19 cellular contexts compared by ENCODE assay signal in genomic region chr14:66045572-66046021, GRCh38.
A peak's percentile ranks its signal among the peaks of the same experiment; 100 is the strongest.
DNase-seq lines count a peak whose midpoint lies in the region; ATAC-seq and TF ChIP-seq lines count a peak whose summit lies in the region.
"Had no signal": no experiment of that assay in that cellular context is flagged by ENCODE, and none has a peak within 500 bp of the region (broad histone marks: within the 10 kb centered on the region; RNA-seq: fewer than 3 reads in every experiment).

No MANE protein-coding gene starts in this region.

- H3K36me3 Mint-ChIP-seq in GM23338 (ENCODE audit: low read depth) = no peaks in the 10 kb centered on the region
- H3K36me3 Mint-ChIP-seq in activated T-cell treated with anti-CD3 and anti-CD28 coated beads, Interleukin-2, amount 50 U/mL, for 4 hours (ENCODE audit: insufficient read depth) = no peaks in the 10 kb centered on the region
- peaks cover 4% of the 10 kb centered on the region for H3K36me3 Mint-ChIP-seq in T-cell
- H3K36me3 Mint-ChIP-seq in chondrocyte (ENCODE audit: low read depth) = no peaks in the 10 kb centered on the region

- H3K4me3 ChIP-seq in GM23338 (no peak overlapping the region), PC-3 (ENCODE audit: low read length) (no peak overlapping the region), fibroblast of villous mesenchyme (ENCODE audit: low read depth, low read length) (no peak overlapping the region), trophoblast cell (ENCODE audit: low read depth, low read length) (no peak overlapping the region)
- H3K4me3 ChIP-seq: breast epithelium, PC-9, prostate gland had no signal

- POLR2A ChIA-PET in PC-3 (lab: Charles Lee; ENCODE audit: unreplicated experiment) = interaction anchor here (0.5 kb wide), 1 partner anchor 85 kb away, joined by 4 read pairs; no protein-coding TSS in a partner anchor
- POLR2A ChIA-PET in T-cell (lab: Charles Lee) = interaction anchor here in 1 of 2 donors (0.7 kb wide), 1 partner anchor 474 kb away, joined by 3 read pairs; no protein-coding TSS in a partner anchor

- ATAC-seq in GM23338 (no peak), PC-3 (no peak), T-cell (replicated peaks in 1 of 4) (no peak)
- ATAC-seq in activated T-cell treated with anti-CD3 and anti-CD28 coated beads, Interleukin-2, amount 50 U/mL, for 4 hours = no peak
- ATAC-seq: HepG2; stimulated activated naive CD8-positive, alpha-beta T cell treated with anti-CD3 and anti-CD28 coated beads, Interleukin-15, amount 100 ng/mL, for 72 hours had no signal

- H3K18ac ChIP-seq in trophoblast cell (ENCODE audit: low read length) = no peak overlapping the region

- no peak overlapping the region for H2BK12ac ChIP-seq in trophoblast cell (ENCODE audit: low read length)

- H3K4me3 Mint-ChIP-seq in GM23338 = no peak overlapping the region
- H3K4me3 Mint-ChIP-seq in activated T-cell treated with anti-CD3 and anti-CD28 coated beads, Interleukin-2, amount 50 U/mL, for 4 hours = no peak overlapping the region
- H3K4me3 Mint-ChIP-seq in T-cell = no peak overlapping the region
- no peak overlapping the region for H3K4me3 Mint-ChIP-seq in chondrocyte (ENCODE audit: unreplicated experiment)
- H3K4me3 Mint-ChIP-seq: stimulated activated naive CD8-positive, alpha-beta T cell treated with anti-CD3 and anti-CD28 coated beads, Interleukin-15, amount 100 ng/mL, for 72 hours had no signal

- H3K9ac ChIP-seq in PC-3 (ENCODE audit: low read length) (no peak overlapping the region), trophoblast cell (ENCODE audit: low read length) (no peak overlapping the region)

- H2AK5ac ChIP-seq in trophoblast cell (ENCODE audit: low read length) = no peak overlapping the region

- H4K8ac ChIP-seq in trophoblast cell (ENCODE audit: low read depth, low read length) = no peak overlapping the region

- H3K4me1 Mint-ChIP-seq in GM23338 (peaks cover 5% of the 10 kb centered on the region), T-cell (peaks cover 0 to 6% (median 0%) of the 10 kb centered on the region in 3 donors), chondrocyte (ENCODE audit: low read depth) (no peaks in the 10 kb centered on the region)
- no peaks in the 10 kb centered on the region for H3K4me1 Mint-ChIP-seq in activated T-cell treated with anti-CD3 and anti-CD28 coated beads, Interleukin-2, amount 50 U/mL, for 4 hours (ENCODE audit: low read depth)
- H3K4me1 Mint-ChIP-seq: stimulated activated naive CD8-positive, alpha-beta T cell treated with anti-CD3 and anti-CD28 coated beads, Interleukin-15, amount 100 ng/mL, for 72 hours had no signal

- H3K27ac ChIP-seq in GM23338 (ENCODE audit: low read depth) (no peak overlapping the region), PC-3 (ENCODE audit: low read length) (no peak overlapping the region), trophoblast cell (ENCODE audit: low read depth, low read length) (no peak overlapping the region)
- H3K27ac ChIP-seq: breast epithelium, C4-2B, PC-9, prostate gland had no signal

- H3K27ac Mint-ChIP-seq in GM23338 (no peak overlapping the region), T-cell (no peak overlapping the region), chondrocyte (ENCODE audit: unreplicated experiment) (no peak overlapping the region)
- H3K27ac Mint-ChIP-seq: activated T-helper 2 cell treated with anti-CD3 and anti-CD28 coated beads, Interferon-gamma antibody, Interleukin-2, Interleukin-4, amounts not matched to agents 10 μg/mL and 5 μg/mL and 100 μg/mL, durations not matched to agents 14 hours and 24 hours and 36 hours; stimulated activated naive CD8-positive, alpha-beta T cell treated with anti-CD3 and anti-CD28 coated beads, Interleukin-15, amount 100 ng/mL, for 72 hours had no signal

- DNase-seq in GM23338 (ENCODE audit: low spot score) (no peak), PC-3 (no peak), fibroblast of villous mesenchyme (ENCODE audit: low read depth) (peak; percentile 61), trophoblast cell (peak; percentile 19 to 63), T-cell (no peak), NCI-H1436 treated with DMSO at 0.1 percent for 48 hours (lab: John Stamatoyannopoulos, UW) (no peak), chondrocyte (ENCODE audit: low spot score) (no peak)
- no peak for DNase-seq in activated T-cell treated with anti-CD3 and anti-CD28 coated beads, Interleukin-2, amount 50 U/mL, for 4 hours
- DNase-seq: activated CD4-positive, alpha-beta T cell treated with anti-CD3 and anti-CD28 coated beads, Interleukin-2, amount 50 U/mL, for 1 hour; GF-D8; NCI-H1694; PC-9; stimulated activated CD4-positive, alpha-beta T cell treated with anti-CD3 and anti-CD28 coated beads, Interleukin-4, amount 100 ng/mL, for 4 hours; stimulated activated naive CD8-positive, alpha-beta T cell treated with anti-CD3 and anti-CD28 coated beads, Interleukin-15, amount 100 ng/mL, for 72 hours had no signal

- BruUV-seq in PC-3 (replicated peaks; lab: Mats Ljungman, UMichigan) = no TSS peak

- H3F3A ChIP-seq in GM23338 (replicated peaks; ENCODE audit: low read depth) (no peaks in the 10 kb centered on the region), PC-3 (ENCODE audit: low read length, unreplicated experiment) (no peaks in the 10 kb centered on the region)

- no peak overlapping the region for H4K12ac ChIP-seq in trophoblast cell (ENCODE audit: low read depth, low read length)

- H3K14ac ChIP-seq in trophoblast cell (ENCODE audit: low read length) = no peak overlapping the region

- no peaks in the 10 kb centered on the region for H4K20me1 ChIP-seq in GM23338 (replicated peaks; ENCODE audit: insufficient read depth)
- no peaks in the 10 kb centered on the region for H4K20me1 ChIP-seq in PC-3 (ENCODE audit: low read length)

- 0 out of 2 replicates have a peak, but pooled peaks cover 8% of the 10 kb centered on the region for H3K4me1 ChIP-seq in GM23338 (ENCODE audit: insufficient read depth)
- no peaks in the 10 kb centered on the region for H3K4me1 ChIP-seq in PC-3 (ENCODE audit: insufficient read depth, low read length)
- H3K4me1 ChIP-seq in trophoblast cell (ENCODE audit: control insufficient read depth in 1 of 2, insufficient read depth in 2 of 2, low read length in 2 of 2) = peaks cover 2 to 6% of the 10 kb centered on the region in 2 experiments
- H3K4me1 ChIP-seq: breast epithelium, prostate gland had no signal

- no peak overlapping the region for H3K23ac ChIP-seq in trophoblast cell (ENCODE audit: low read length)

- TF ChIP-seq CTCF in GM23338 (conservative IDR thresholded peaks at IDR 0.05; ENCODE audit: low read depth in 2 of 2) = no peak
- no peak for TF ChIP-seq CTCF in PC-3 (conservative IDR thresholded peaks at IDR 0.05; ENCODE audit: low read depth, low read length)
- TF ChIP-seq CTCF in fibroblast of villous mesenchyme (IDR thresholded peaks at IDR 0.05; ENCODE audit: insufficient read depth, low read depth, low read length) = no peak
- TF ChIP-seq CTCF in chondrocyte (IDR thresholded peaks at IDR 0.05) = no peak

- H4K91ac ChIP-seq in trophoblast cell (ENCODE audit: low read depth, low read length) = no peak overlapping the region

- H2AFZ ChIP-seq in GM23338 = peak overlapping the region; percentile 94
- 0 out of 2 replicates have a peak overlapping the region, but pooled peaks have one; percentile 23 for H2AFZ ChIP-seq in PC-3 (ENCODE audit: low read length)
- H2AFZ ChIP-seq in trophoblast cell (ENCODE audit: insufficient read depth, low read length, poor library complexity) = no peak overlapping the region
- H2AFZ ChIP-seq: PC-9 had no signal

- H3K4me2 ChIP-seq in GM23338 = no peak overlapping the region
- H3K4me2 ChIP-seq in PC-3 (ENCODE audit: low read length) = no peak overlapping the region
- no peak overlapping the region for H3K4me2 ChIP-seq in trophoblast cell (ENCODE audit: low read length)
- H3K4me2 ChIP-seq: PC-9 had no signal

- intact Hi-C loops in PC-3 (cut with micrococcal nuclease) = no loop called here

- no CpG with 5 or more reads among the region's 7 CpGs for WGBS in trophoblast cell (ENCODE audit: extremely low coverage, insufficient coverage, insufficient read length)

- no peak overlapping the region for H3K4ac ChIP-seq in trophoblast cell (ENCODE audit: low read depth, low read length)

- H3K36me3 ChIP-seq in GM23338 (ENCODE audit: insufficient read depth) (no peaks in the 10 kb centered on the region), PC-3 (ENCODE audit: low read depth, low read length) (no peaks in the 10 kb centered on the region), trophoblast cell (ENCODE audit: control insufficient read depth in 1 of 2, insufficient read depth in 2 of 2, low read length in 2 of 2) (no peaks in the 10 kb centered on the region)
- H3K36me3 ChIP-seq: breast epithelium, prostate gland had no signal

- H3K9me2 ChIP-seq in GM23338 (ENCODE audit: insufficient read depth) (no peaks in the 10 kb centered on the region), PC-3 (replicated peaks; ENCODE audit: low read length) (no peaks in the 10 kb centered on the region)

- no peaks in the 10 kb centered on the region for H3K9me3 ChIP-seq in PC-3 (ENCODE audit: low read length)
- no peaks in the 10 kb centered on the region for H3K9me3 ChIP-seq in trophoblast cell (ENCODE audit: insufficient read depth, low read depth, low read length)
- H3K9me3 ChIP-seq: breast epithelium, prostate gland had no signal

- H3K27me3 ChIP-seq in GM23338 (ENCODE audit: insufficient read depth) (no peaks in the 10 kb centered on the region), PC-3 (ENCODE audit: low read length) (peaks cover 46% of the 10 kb centered on the region), trophoblast cell (ENCODE audit: insufficient read depth, low read length) (no peaks in the 10 kb centered on the region)
- H3K27me3 ChIP-seq: breast epithelium had no signal

- H2BK120ac ChIP-seq in trophoblast cell (ENCODE audit: insufficient read depth, low read length, poor library complexity) = no peak overlapping the region

- CTCF ChIA-PET in PC-3 (lab: Charles Lee) = no interaction called here
- CTCF ChIA-PET in T-cell (lab: Charles Lee) = no interaction called here

- H2BK5ac ChIP-seq in trophoblast cell (ENCODE audit: low read depth, low read length, poor library complexity) = no peak overlapping the region

- H3K79me2 ChIP-seq in GM23338 (replicated peaks; ENCODE audit: insufficient read depth) = no peaks in the 10 kb centered on the region
- H3K79me2 ChIP-seq in PC-3 (ENCODE audit: low read length) = no peaks in the 10 kb centered on the region
- H3K79me2 ChIP-seq in trophoblast cell (ENCODE audit: control insufficient read depth, insufficient read depth, low read length, poor library complexity) = no peaks in the 10 kb centered on the region

- H3K27me3 Mint-ChIP-seq in GM23338 (ENCODE audit: insufficient read depth, low read depth, poor library complexity) (no peaks in the 10 kb centered on the region), T-cell (peaks cover under 1 to 6% of the 10 kb centered on the region in 2 donors), chondrocyte (ENCODE audit: low read depth) (no peaks in the 10 kb centered on the region)
- H3K27me3 Mint-ChIP-seq in activated T-cell treated with anti-CD3 and anti-CD28 coated beads, Interleukin-2, amount 50 U/mL, for 4 hours (ENCODE audit: low read depth) = no peaks in the 10 kb centered on the region
- H3K27me3 Mint-ChIP-seq: stimulated activated naive CD8-positive, alpha-beta T cell treated with anti-CD3 and anti-CD28 coated beads, Interleukin-15, amount 100 ng/mL, for 72 hours had no signal

- no peaks in the 10 kb centered on the region for H3K79me1 ChIP-seq in trophoblast cell (ENCODE audit: low read length)

- H3K9me3 Mint-ChIP-seq in GM23338 (no peaks in the 10 kb centered on the region), T-cell (peaks cover 0 to under 1% (median 0%) of the 10 kb centered on the region in 3 donors), chondrocyte (ENCODE audit: low read depth) (no peaks in the 10 kb centered on the region)
- H3K9me3 Mint-ChIP-seq in activated T-cell treated with anti-CD3 and anti-CD28 coated beads, Interleukin-2, amount 50 U/mL, for 4 hours = no peaks in the 10 kb centered on the region
- H3K9me3 Mint-ChIP-seq: activated T-helper 2 cell treated with anti-CD3 and anti-CD28 coated beads, Interferon-gamma antibody, Interleukin-2, Interleukin-4, amounts not matched to agents 10 μg/mL and 5 μg/mL and 100 μg/mL, durations not matched to agents 14 hours and 24 hours and 36 hours; stimulated activated naive CD8-positive, alpha-beta T cell treated with anti-CD3 and anti-CD28 coated beads, Interleukin-15, amount 100 ng/mL, for 72 hours had no signal

Comparison
In these comparisons a context has a peak if more than half of its experiments do, and no peak if none do; other contexts are left out.
1. DNase-seq: peak in fibroblast of villous mesenchyme (single experiment) and trophoblast cell (2 of 2); none in GM23338 (single experiment), PC-3 (single experiment), activated T-cell treated with anti-CD3 and anti-CD28 coated beads, Interleukin-2, amount 50 U/mL, for 4 hours (single experiment), T-cell (0 of 34), NCI-H1436 treated with DMSO at 0.1 percent for 48 hours (single experiment) and chondrocyte (single experiment).